Comparison of ENCODE assay signal across 23 cellular contexts in the genomic region with DNA sequence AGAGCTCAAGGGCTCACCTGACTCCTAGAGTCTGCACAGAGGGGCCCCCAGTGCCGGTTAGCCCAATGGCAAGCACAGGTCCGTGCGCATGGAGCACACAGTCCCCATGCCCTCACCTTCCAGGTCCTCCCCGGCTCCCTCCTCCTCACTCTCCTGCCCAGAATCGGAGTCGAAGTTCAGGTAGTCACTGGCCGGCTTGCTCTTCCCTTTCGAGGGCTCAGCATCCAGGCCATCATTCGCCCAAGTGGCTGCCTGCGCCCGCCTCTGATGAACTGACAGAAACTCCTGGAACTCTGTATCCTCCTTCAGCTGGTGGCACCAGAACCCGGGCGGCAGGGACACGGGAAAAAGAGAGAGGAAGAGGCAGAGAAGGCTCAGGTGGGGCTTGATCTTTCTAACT. TPM values are rescaled to one million over a fixed set of nuclear protein-coding genes. Genes with fewer than 3 reads are reported as not detected.
A peak's percentile ranks its signal among the peaks of the same experiment; 100 is the strongest.
DNase-seq lines count a peak whose midpoint lies in the region; ATAC-seq and TF ChIP-seq lines count a peak whose summit lies in the region.
"Had no signal": no experiment of that assay in that cellular context is flagged by ENCODE, and none has a peak within 500 bp of the region (broad histone marks: within the 10 kb centered on the region; RNA-seq: fewer than 3 reads in every experiment).

No MANE protein-coding gene starts in this region.

- H3K36me3 Mint-ChIP-seq in natural killer cell treated with Interleukin-12 subunit alpha and Interleukin-12 subunit beta and Interleukin-15 and Interleukin-18, amount 100 ng/mL, for 72 hours = peaks cover 7% of the 10 kb centered on the region
- H3K36me3 Mint-ChIP-seq in natural killer cell = peaks cover 10% of the 10 kb centered on the region

- no peaks in the 10 kb centered on the region for H3K27me3 Mint-ChIP-seq in natural killer cell treated with Interleukin-12 subunit alpha and Interleukin-12 subunit beta and Interleukin-15 and Interleukin-18, amount 100 ng/mL, for 72 hours
- no peaks in the 10 kb centered on the region for H3K27me3 Mint-ChIP-seq in natural killer cell (ENCODE audit: low read depth in 2 of 2)
- H3K27me3 Mint-ChIP-seq: CD4-positive, alpha-beta memory T cell; CD4-positive, CD25-positive, alpha-beta regulatory T cell; CD8-positive, alpha-beta memory T cell had no signal

- H2AFZ ChIP-seq in osteoblast (ENCODE audit: low read length) = no peak overlapping the region

- peak overlapping the region in 1 of 2 donors; percentile 6 for H3K27ac Mint-ChIP-seq in natural killer cell treated with Interleukin-12 subunit alpha and Interleukin-12 subunit beta and Interleukin-15 and Interleukin-18, amount 100 ng/mL, for 72 hours
- no peak overlapping the region for H3K27ac Mint-ChIP-seq in natural killer cell
- H3K27ac Mint-ChIP-seq: CD4-positive, CD25-positive, alpha-beta regulatory T cell had no signal

- intact Hi-C loops in natural killer cell (cut with micrococcal nuclease) = no loop called here
- intact Hi-C loops in sciatic nerve (cut with DNase I) = no loop called here

- H3K4me3 Mint-ChIP-seq in natural killer cell treated with Interleukin-12 subunit alpha and Interleukin-12 subunit beta and Interleukin-15 and Interleukin-18, amount 100 ng/mL, for 72 hours = no peak overlapping the region
- no peak overlapping the region for H3K4me3 Mint-ChIP-seq in natural killer cell
- H3K4me3 Mint-ChIP-seq: CD14-positive monocyte; CD4-positive, alpha-beta memory T cell; CD4-positive, CD25-positive, alpha-beta regulatory T cell; CD8-positive, alpha-beta memory T cell had no signal

- H3K36me3 ChIP-seq in osteoblast (ENCODE audit: insufficient read depth, low read length) = peaks cover 54% of the 10 kb centered on the region

- no peaks in the 10 kb centered on the region for H4K20me1 ChIP-seq in osteoblast (ENCODE audit: insufficient read depth, low read length)
- H4K20me1 ChIP-seq: BLaER1 had no signal

- peaks cover 22 to 23% of the 10 kb centered on the region in 2 donors for H3K4me1 Mint-ChIP-seq in natural killer cell treated with Interleukin-12 subunit alpha and Interleukin-12 subunit beta and Interleukin-15 and Interleukin-18, amount 100 ng/mL, for 72 hours (ENCODE audit: low read depth in 2 of 2)
- peaks cover 4 to 5% of the 10 kb centered on the region in 2 donors for H3K4me1 Mint-ChIP-seq in natural killer cell

- TF ChIP-seq CTCF in natural killer cell (IDR thresholded peaks at IDR 0.05) = no peak
- no peak for TF ChIP-seq CTCF in osteoblast (IDR thresholded peaks at IDR 0.05; ENCODE audit: extremely low read depth, low read depth, low read length)

- H3K27ac ChIP-seq in osteoblast (ENCODE audit: low read depth, low read length) = no peak overlapping the region
- H3K27ac ChIP-seq: BLaER1 had no signal

- H3K4me3 ChIP-seq in osteoblast (ENCODE audit: insufficient read depth, low read length) = no peak overlapping the region
- H3K4me3 ChIP-seq: BLaER1, GM12878 had no signal

- peaks cover 14% of the 10 kb centered on the region for H3K79me2 ChIP-seq in osteoblast (ENCODE audit: insufficient read depth, low read length)

- no peaks in the 10 kb centered on the region for H3K27me3 ChIP-seq in osteoblast (ENCODE audit: insufficient read depth, low read length)
- H3K27me3 ChIP-seq: BE2C, BLaER1 had no signal

- no peaks in the 10 kb centered on the region for H3K9me3 Mint-ChIP-seq in natural killer cell treated with Interleukin-12 subunit alpha and Interleukin-12 subunit beta and Interleukin-15 and Interleukin-18, amount 100 ng/mL, for 72 hours
- H3K9me3 Mint-ChIP-seq in natural killer cell = no peaks in the 10 kb centered on the region
- H3K9me3 Mint-ChIP-seq: CD14-positive monocyte; CD4-positive, alpha-beta memory T cell; CD4-positive, CD25-positive, alpha-beta regulatory T cell; CD8-positive, alpha-beta memory T cell had no signal

- no peak overlapping the region for H3K4me2 ChIP-seq in osteoblast (ENCODE audit: insufficient read depth, low read length)
- H3K4me2 ChIP-seq: BLaER1 had no signal

- no peaks in the 10 kb centered on the region for H3K9me3 ChIP-seq in osteoblast (ENCODE audit: low read depth, low read length)
- H3K9me3 ChIP-seq: BE2C, BLaER1 had no signal

- no peaks in the 10 kb centered on the region for H3K4me1 ChIP-seq in osteoblast (ENCODE audit: insufficient read depth, low read length)
- H3K4me1 ChIP-seq: BE2C had no signal

- DNase-seq in natural killer cell treated with Interleukin-12 subunit alpha and Interleukin-12 subunit beta and Interleukin-15 and Interleukin-18, amount 100 ng/mL, for 72 hours (ENCODE audit: low spot score) = peak; percentile 45
- DNase-seq in natural killer cell (no peak), osteoblast (ENCODE audit: insufficient read length, low spot score, missing footprints) (peak; percentile 37), sciatic nerve (ENCODE audit: low spot score) (no peak), amygdala (lab: John Stamatoyannopoulos, UW) (no peak)
- DNase-seq: 8988T; ACHN; BE2C; C1 segment of cervical spinal cord; CD4-positive, alpha-beta memory T cell; CD4-positive, CD25-positive, alpha-beta regulatory T cell; CD8-positive, alpha-beta memory T cell; COR-L47; DMS 273 treated with DMSO at 0.1 percent for 48 hours; DMS153; DMS53; DMS79; DND-41; EL; GDM1 had no signal

- ATAC-seq in natural killer cell treated with Interleukin-12 subunit alpha and Interleukin-12 subunit beta and Interleukin-15 and Interleukin-18, amount 100 ng/mL, for 72 hours = no peak
- ATAC-seq in natural killer cell = no peak
- no peak for ATAC-seq in sciatic nerve
- ATAC-seq: GM12878 had no signal

RNA-seq across cellular contexts. Expression of a gene that starts 7.0 kb away (rescaled TPM):
- total RNA-seq in natural killer cell treated with Interleukin-12 subunit alpha and Interleukin-12 subunit beta and Interleukin-15 and Interleukin-18, amount 100 ng/mL, for 72 hours = 10 to 100 TPM; 46.9 to 77.8 TPM
- 10 to 100 TPM; 49.9 to 70.6 (median 60.9) TPM for total RNA-seq in natural killer cell
- 21.2 and 27.5 TPM in 2 replicates for total RNA-seq in osteoblast
- total RNA-seq in sciatic nerve = 40.3 TPM

Comparison
In these comparisons a context has a peak if more than half of its experiments do, and no peak if none do; other contexts are left out.
1. DNase-seq: peak in natural killer cell treated with Interleukin-12 subunit alpha and Interleukin-12 subunit beta and Interleukin-15 and Interleukin-18, amount 100 ng/mL, for 72 hours (single experiment) and osteoblast (single experiment); none in natural killer cell (single experiment), sciatic nerve (single experiment) and amygdala (0 of 56).